ENCODE assay signal across 21 cellular contexts in the genomic region with DNA sequence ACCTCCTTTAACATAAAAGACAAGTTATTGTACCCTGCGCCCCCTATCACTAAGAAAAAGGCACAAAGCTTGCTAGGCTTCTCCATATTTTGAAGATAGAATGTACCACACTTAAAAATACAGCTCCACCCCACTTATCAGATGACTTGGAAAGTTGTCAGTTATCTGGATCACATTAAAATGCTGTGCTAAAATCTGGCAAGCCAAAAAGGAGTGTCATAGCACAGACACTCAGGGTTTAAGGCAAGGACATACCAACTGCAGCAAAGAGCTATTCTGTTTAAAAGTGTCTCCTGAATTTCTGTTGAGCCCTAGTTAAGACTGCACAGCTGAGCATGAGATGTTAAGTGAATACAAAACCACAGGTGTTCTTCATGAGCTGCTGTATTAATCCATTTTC.
"Had no signal": no experiment of that assay in that cellular context is flagged by ENCODE, and none has a peak within 500 bp of the region (broad histone marks: within the 10 kb centered on the region; RNA-seq: fewer than 3 reads in every experiment).

No MANE protein-coding gene starts in this region.

- H3K27ac ChIP-seq: cardiac muscle cell, esophagus muscularis mucosa, gastrocnemius medialis, left lung, tibial nerve had no signal

- H3K4me1 Mint-ChIP-seq: activated naive CD8-positive, alpha-beta T cell treated with anti-CD3 and anti-CD28 coated beads for 36 hours had no signal

- H3K36me3 Mint-ChIP-seq: activated naive CD8-positive, alpha-beta T cell treated with anti-CD3 and anti-CD28 coated beads for 36 hours; mesothelial cell of epicardium had no signal

- H3K27me3 ChIP-seq: cardiac muscle cell, esophagus muscularis mucosa, gastrocnemius medialis, left lung, tibial nerve had no signal

- FAIRE-seq: endothelial cell of umbilical vein, kidney, TTC549, urothelium cell line had no signal

- H3K9me3 Mint-ChIP-seq: activated naive CD8-positive, alpha-beta T cell treated with anti-CD3 and anti-CD28 coated beads for 36 hours; mesothelial cell of epicardium; nephron progenitor cell; T-helper 2 cell treated with Interferon-gamma antibody and Interleukin-4, amounts not matched to agents 5 μg/mL and 100 μg/mL, for 36 hours had no signal

- H3K27ac Mint-ChIP-seq: activated naive CD8-positive, alpha-beta T cell treated with anti-CD3 and anti-CD28 coated beads for 36 hours; mesothelial cell of epicardium; nephron progenitor cell; progenitor cell of endocrine pancreas; T-helper 2 cell treated with Interferon-gamma antibody and Interleukin-4, amounts not matched to agents 5 μg/mL and 100 μg/mL, for 36 hours had no signal

- H3K4me3 ChIP-seq: cardiac muscle cell, esophagus muscularis mucosa, gastrocnemius medialis, left lung, tibial nerve had no signal

- H3K9me3 ChIP-seq: esophagus muscularis mucosa, gastrocnemius medialis, left lung, tibial nerve had no signal

- H3K36me3 ChIP-seq: cardiac muscle cell, esophagus muscularis mucosa, gastrocnemius medialis, left lung, tibial nerve had no signal

- H3K27me3 Mint-ChIP-seq: activated naive CD8-positive, alpha-beta T cell treated with anti-CD3 and anti-CD28 coated beads for 36 hours; progenitor cell of endocrine pancreas had no signal

- DNase-seq: activated CD4-positive, alpha-beta T cell treated with anti-CD3 and anti-CD28 coated beads, Interleukin-2, amount 50 U/mL, for 48 hours; activated naive CD8-positive, alpha-beta T cell treated with anti-CD3 and anti-CD28 coated beads for 36 hours; amygdala; dermis blood vessel endothelial cell; effector memory CD4-positive, alpha-beta T cell; gastrocnemius medialis; head of caudate nucleus; kidney; left lung; nephron progenitor cell; stimulated activated CD4-positive, alpha-beta T cell treated with anti-CD3 and anti-CD28 coated beads, Interleukin-2, amount 100 ng/mL, for 24 hours; stimulated activated naive CD4-positive, alpha-beta T cell treated with Interleukin-2 at 50 U/mL for 16 hours had no signal

- H3K4me3 Mint-ChIP-seq: activated naive CD8-positive, alpha-beta T cell treated with anti-CD3 and anti-CD28 coated beads for 36 hours; mesothelial cell of epicardium; nephron progenitor cell; T-helper 2 cell treated with Interferon-gamma antibody and Interleukin-4, amounts not matched to agents 5 μg/mL and 100 μg/mL, for 36 hours had no signal

- H3K4me1 ChIP-seq: gastrocnemius medialis, left lung had no signal

- ATAC-seq: gastrocnemius medialis, left lung had no signal
